8 cellular contexts compared by ENCODE assay signal in the genomic region with DNA sequence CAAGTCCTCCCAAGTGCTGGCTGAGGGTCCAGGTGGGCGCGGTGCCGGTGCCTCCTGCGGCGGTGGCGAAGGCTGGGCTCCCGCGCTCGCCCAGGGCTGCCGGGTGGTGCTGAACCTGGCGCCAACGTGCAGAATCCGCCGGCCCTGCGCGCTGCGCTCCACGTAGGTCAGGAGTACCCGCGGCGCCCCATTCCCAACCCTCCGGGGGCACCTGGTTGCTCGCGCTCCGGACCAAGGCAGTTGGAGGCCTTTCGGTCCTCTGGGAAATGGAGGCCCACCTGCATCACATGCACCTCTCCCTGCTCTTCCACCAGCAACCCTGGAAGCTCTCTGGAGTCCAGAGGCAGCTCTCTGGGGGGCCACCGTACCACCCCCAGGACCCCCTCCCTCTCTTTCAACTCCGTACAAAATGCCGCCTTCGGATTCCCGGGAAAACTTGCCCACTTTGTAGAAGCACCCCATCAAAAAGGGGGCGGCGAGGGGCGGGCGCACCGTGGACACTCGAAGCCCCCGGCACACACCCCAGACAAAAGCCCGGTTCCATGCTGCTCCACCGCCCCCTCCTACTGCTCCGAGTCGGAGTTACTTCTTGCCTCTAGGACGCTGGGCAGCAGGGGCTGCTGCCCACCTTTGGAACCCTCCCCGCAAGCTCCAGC. TPM values are rescaled to one million over a fixed set of nuclear protein-coding genes. Genes with fewer than 3 reads are reported as not detected.
DNase-seq lines count a peak whose midpoint lies in the region; ATAC-seq and TF ChIP-seq lines count a peak whose summit lies in the region.

No MANE protein-coding gene starts in this region.

- no peak for TF ChIP-seq CTCF in progenitor cell of endocrine pancreas (IDR thresholded peaks at IDR 0.05; ENCODE audit: unreplicated experiment)

- H3K4me3 Mint-ChIP-seq in progenitor cell of endocrine pancreas (ENCODE audit: low read depth) (peak overlapping the region; percentile 86), immature natural killer cell (peak overlapping the region in 1 of 5 donors; percentile 33)

- H3K27ac Mint-ChIP-seq in progenitor cell of endocrine pancreas: peak overlapping the region; percentile 92
- no peak overlapping the region for H3K27ac Mint-ChIP-seq in immature natural killer cell

- H3K4me1 Mint-ChIP-seq in progenitor cell of endocrine pancreas (ENCODE audit: low read depth) (peaks cover 3% of the 10 kb centered on the region), immature natural killer cell (no peaks in the 10 kb centered on the region)

- H3K27me3 Mint-ChIP-seq in progenitor cell of endocrine pancreas (peaks cover 38% of the 10 kb centered on the region), immature natural killer cell (ENCODE audit: low read depth in 3 of 3) (peaks cover 6 to 13% (median 9%) of the 10 kb centered on the region in 3 donors)

- peak; percentile 44 for ATAC-seq in HG03432 (IDR thresholded peaks at IDR 0.05; ENCODE audit: unreplicated experiment)

- DNase-seq in NCI-H1436 (lab: John Stamatoyannopoulos, UW) (peak; percentile 10), NCI-H1436 treated with DMSO at 0.1 percent for 48 hours (lab: John Stamatoyannopoulos, UW) (no peak), germinal center (ENCODE audit: low spot score) (peak; percentile 40), progenitor cell of endocrine pancreas (ENCODE audit: low spot score, unreplicated experiment) (peak; percentile 36), immature natural killer cell (no peak)
- DNase-seq in activated CD4-positive, alpha-beta T cell treated with anti-CD3 and anti-CD28 coated beads, Interleukin-2, amount 50 U/mL, for 48 hours: peak; percentile 8 to 19
- DNase-seq in activated effector memory CD4-positive, alpha-beta T cell treated with anti-CD3 and anti-CD28 coated beads, Interleukin-2, amount 50 U/mL, for 16 hours: no peak

- H3K36me3 Mint-ChIP-seq in progenitor cell of endocrine pancreas (ENCODE audit: insufficient read depth): peaks cover 3% of the 10 kb centered on the region
- no peaks in the 10 kb centered on the region for H3K36me3 Mint-ChIP-seq in immature natural killer cell

- H3K9me3 Mint-ChIP-seq in progenitor cell of endocrine pancreas (ENCODE audit: low read depth) (no peaks in the 10 kb centered on the region), immature natural killer cell (peaks cover 0 to 4% (median 0%) of the 10 kb centered on the region in 6 donors)

RNA-seq across cellular contexts. Expression of a gene that starts 0.7 kb away (rescaled TPM):
- 11.6 and 13.7 TPM in 2 replicates for total RNA-seq in progenitor cell of endocrine pancreas
- polyA plus RNA-seq in immature natural killer cell: not detected

RNA-seq across cellular contexts. Expression of a gene that starts 44.3 kb away (rescaled TPM):
- total RNA-seq in progenitor cell of endocrine pancreas: not detected in 2 replicates
- not detected for polyA plus RNA-seq in immature natural killer cell

Comparison
In these comparisons a context has a peak if more than half of its experiments do, and no peak if none do; other contexts are left out.
1. DNase-seq: peak in NCI-H1436 (single experiment), activated CD4-positive, alpha-beta T cell treated with anti-CD3 and anti-CD28 coated beads, Interleukin-2, amount 50 U/mL, for 48 hours (2 of 2), germinal center (single experiment) and progenitor cell of endocrine pancreas (single experiment); none in NCI-H1436 treated with DMSO at 0.1 percent for 48 hours (single experiment), immature natural killer cell (0 of 3) and activated effector memory CD4-positive, alpha-beta T cell treated with anti-CD3 and anti-CD28 coated beads, Interleukin-2, amount 50 U/mL, for 16 hours (single experiment).